26 cellular contexts compared by ENCODE assay signal in genomic region chr13:56393549-56393948, GRCh38.
"Had no signal": no experiment of that assay in that cellular context is flagged by ENCODE, and none has a peak within 500 bp of the region (broad histone marks: within the 10 kb centered on the region; RNA-seq: fewer than 3 reads in every experiment).

No MANE protein-coding gene starts in this region.

- H2AFZ ChIP-seq: hepatocyte had no signal

- H3K79me2 ChIP-seq: hepatocyte had no signal

- H3K4me3 ChIP-seq: coronary artery, dorsolateral prefrontal cortex, esophagus muscularis mucosa, gastroesophageal sphincter, heart left ventricle, hepatocyte, left lung, lower lobe of right lung, mucosa of descending colon had no signal

- H3K4me1 ChIP-seq: esophagus muscularis mucosa, foreskin keratinocyte, gastroesophageal sphincter, heart left ventricle, left lung, lower lobe of right lung had no signal

- ATAC-seq: foreskin keratinocyte, gastroesophageal sphincter, heart left ventricle, left cardiac atrium, left lung, left ventricle myocardium superior, lower lobe of right lung, mucosa of descending colon had no signal

- H3K27me3 ChIP-seq: esophagus muscularis mucosa, foreskin keratinocyte, gastroesophageal sphincter, heart left ventricle, hepatocyte, left lung had no signal

- H3K36me3 ChIP-seq: esophagus muscularis mucosa, gastroesophageal sphincter, heart left ventricle, left lung, lower lobe of right lung had no signal

- H3K4me1 Mint-ChIP-seq: immature natural killer cell, mesothelial cell of epicardium, naive B cell had no signal

- H3K4me2 ChIP-seq: hepatocyte had no signal

- H3K27ac Mint-ChIP-seq: immature natural killer cell, mesothelial cell of epicardium, naive B cell had no signal

- H3K27ac ChIP-seq: coronary artery, dorsolateral prefrontal cortex, esophagus muscularis mucosa, foreskin keratinocyte, gastroesophageal sphincter, heart left ventricle, hepatocyte, left lung, lower lobe of right lung had no signal

- FAIRE-seq: colon, endothelial cell of umbilical vein, frontal cortex, kidney had no signal

- H3K4me3 Mint-ChIP-seq: immature natural killer cell, mesothelial cell of epicardium, naive B cell had no signal

- H3K36me3 Mint-ChIP-seq: immature natural killer cell, mesothelial cell of epicardium, naive B cell had no signal

- H3K9me3 ChIP-seq: gastroesophageal sphincter, lower lobe of right lung had no signal

- DNase-seq: dermis blood vessel endothelial cell; dorsolateral prefrontal cortex; effector CD4-positive, alpha-beta T cell; effector memory CD4-positive, alpha-beta T cell; foreskin keratinocyte; heart left ventricle; hypothalamus; immature natural killer cell; islet precursor cell; kidney; kidney glomerular epithelial cell; left cardiac atrium; left lung; left ventricle myocardium superior; lower lobe of right lung; mesenchymal stem cell; mucosa of descending colon; naive B cell had no signal

- H3K27me3 Mint-ChIP-seq: naive B cell had no signal
